Comparison of ENCODE assay signal across 8 cellular contexts in the genomic region with DNA sequence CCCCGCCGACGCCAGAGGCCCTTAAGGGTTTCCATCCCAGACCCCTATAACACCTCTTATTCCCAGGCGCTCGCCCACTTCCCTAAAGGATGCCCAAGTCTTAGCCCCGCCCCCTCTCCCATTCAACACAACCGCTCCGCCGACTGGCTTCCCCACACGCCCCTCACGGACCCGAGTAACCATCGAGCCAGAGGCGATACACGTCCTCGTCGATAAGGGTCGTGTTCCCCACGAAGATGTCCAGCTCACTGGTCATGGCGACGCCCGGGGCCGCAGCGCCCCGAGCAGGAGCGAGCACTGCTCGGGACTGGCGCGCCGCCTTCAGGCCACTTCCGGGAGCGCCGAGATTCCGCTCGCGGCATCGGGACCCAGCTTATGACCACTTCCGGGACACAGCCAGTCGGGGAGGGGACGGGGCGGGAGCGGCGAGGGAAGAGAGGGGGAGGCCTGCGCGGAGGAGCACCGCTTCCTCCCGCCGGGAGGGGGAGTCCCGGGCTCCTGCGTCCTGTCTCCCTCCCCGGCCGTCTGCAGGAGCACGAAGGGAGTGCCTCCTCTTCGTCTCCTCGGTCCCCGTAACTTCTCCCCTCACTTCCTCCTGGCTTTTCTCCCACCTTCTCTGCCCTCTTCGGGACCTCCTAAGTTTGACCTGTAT. TPM values are rescaled to one million over a fixed set of nuclear protein-coding genes. Genes with fewer than 3 reads are reported as not detected.
DNase-seq lines count a peak whose midpoint lies in the region; ATAC-seq and TF ChIP-seq lines count a peak whose summit lies in the region.

Gene FIBP (minus strand): TSS at position 309 of the 652 bp plus-strand sequence. CDS start 53 bp downstream, at position 256.

- H3K36me3 Mint-ChIP-seq in CD14-positive monocyte, result peaks cover 38 to 46% of the 10 kb centered on the region in 2 donors

- H3K4me1 Mint-ChIP-seq in CD14-positive monocyte, result peaks cover 63% of the 10 kb centered on the region

- peak within 1 kb of the TSS; percentile 98 to 100 (median 99) for H3K27ac Mint-ChIP-seq in CD14-positive monocyte

- peaks cover 0 to 7% (median 0%) of the 10 kb centered on the region in 3 donors for H3K27me3 Mint-ChIP-seq in CD14-positive monocyte (ENCODE audit: low read depth in 3 of 3)

- peak; percentile 95 for TF ChIP-seq CTCF in CD14-positive monocyte (IDR thresholded peaks at IDR 0.05)

- peak within 1 kb of the TSS; percentile 95 to 99 for H3K4me3 Mint-ChIP-seq in CD14-positive monocyte

- intact Hi-C loops in CD14-positive monocyte (cut with micrococcal nuclease), result loop anchor here (1.0 to 5.0 kb wide), 4 partner anchors 34 to 177 kb away; partner anchors contain the start of gene SART1 (in 1 of the 2)

- peak; percentile 51 for ATAC-seq in GM19452 (IDR thresholded peaks at IDR 0.05; ENCODE audit: unreplicated experiment)

- peaks cover 0 to 2% (median 0%) of the 10 kb centered on the region in 7 donors for H3K9me3 Mint-ChIP-seq in CD14-positive monocyte

- DNase-seq in CD14-positive monocyte (ENCODE audit: low spot score) (peak; percentile 98), HT1080 (ENCODE audit: low read depth) (peak; percentile 95), medulla oblongata (ENCODE audit: extremely low spot score) (peak; percentile 99)
- DNase-seq in NK-92 treated with Interleukin-12 subunit alpha and Interleukin-12 subunit beta, amount 100 ng/mL, for 24 hours (lab: John Stamatoyannopoulos, UW), result peak; percentile 96
- DNase-seq in activated CD8-positive, alpha-beta memory T cell treated with anti-CD3 and anti-CD28 coated beads for 24 hours, result peak; percentile 97
- peak; percentile 90 for DNase-seq in effector CD8-positive, alpha-beta T cell (lab: John Stamatoyannopoulos, UW)
- peak; percentile 94 to 95 (median 94) for DNase-seq in stimulated activated CD4-positive, alpha-beta T cell treated with anti-CD3 and anti-CD28 coated beads, TNF-alpha, amount 100 ng/mL, for 48 hours (ENCODE audit: low read depth in 3 of 3)

RNA-seq across cellular contexts. Expression of gene FIBP, which starts in this region (rescaled TPM):
- 100 to 1,000 TPM; 101 to 109 TPM for polyA plus RNA-seq in CD14-positive monocyte
- total RNA-seq in HT1080 (2014; rRNA removed; shearing (Covaris generic)), result 187 and 232 TPM in 2 replicates
- polyA plus RNA-seq in HT1080 (2015; cell fraction: cytosol; rRNA removed), result 137 and 138 TPM in 2 replicates
- polyA plus RNA-seq in HT1080 (2015; cell fraction: nucleus; rRNA removed), result 85.4 and 98.4 TPM in 2 replicates

Comparison
In these comparisons a context has a peak if more than half of its experiments do, and no peak if none do; other contexts are left out.
1. Peak in every context shown above with its lines: DNase-seq and ATAC-seq.